In the genomic region with DNA sequence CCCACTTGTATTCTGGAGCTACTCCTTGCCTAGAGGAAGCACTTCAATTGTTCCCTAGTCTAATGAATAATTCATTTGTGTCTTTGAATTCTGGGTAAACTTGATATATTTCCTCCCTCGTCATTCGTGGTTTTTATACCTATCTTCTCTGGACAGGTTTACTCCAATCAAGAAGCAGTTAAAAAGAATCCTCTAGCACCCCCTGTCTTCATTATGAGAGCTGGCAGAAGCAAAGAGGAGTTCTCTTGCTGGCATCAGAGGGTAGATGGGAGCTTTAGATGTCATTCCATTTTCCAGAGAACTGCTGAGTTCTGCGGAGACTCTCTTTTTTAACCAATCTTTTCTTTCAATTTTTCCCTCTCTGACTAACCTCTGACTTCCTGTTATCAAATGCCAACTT, we compare ENCODE assay signal across 1 cellular context.
TF ChIP-seq lines count a peak whose summit lies in the region.

No MANE protein-coding gene starts in this region.

TF ChIP-seq in GM23338, 12 proteins besides CTCF, POLR2A, EP300 and RAD21 (continued from another document):
- TF ChIP-seq, protein P1, sequence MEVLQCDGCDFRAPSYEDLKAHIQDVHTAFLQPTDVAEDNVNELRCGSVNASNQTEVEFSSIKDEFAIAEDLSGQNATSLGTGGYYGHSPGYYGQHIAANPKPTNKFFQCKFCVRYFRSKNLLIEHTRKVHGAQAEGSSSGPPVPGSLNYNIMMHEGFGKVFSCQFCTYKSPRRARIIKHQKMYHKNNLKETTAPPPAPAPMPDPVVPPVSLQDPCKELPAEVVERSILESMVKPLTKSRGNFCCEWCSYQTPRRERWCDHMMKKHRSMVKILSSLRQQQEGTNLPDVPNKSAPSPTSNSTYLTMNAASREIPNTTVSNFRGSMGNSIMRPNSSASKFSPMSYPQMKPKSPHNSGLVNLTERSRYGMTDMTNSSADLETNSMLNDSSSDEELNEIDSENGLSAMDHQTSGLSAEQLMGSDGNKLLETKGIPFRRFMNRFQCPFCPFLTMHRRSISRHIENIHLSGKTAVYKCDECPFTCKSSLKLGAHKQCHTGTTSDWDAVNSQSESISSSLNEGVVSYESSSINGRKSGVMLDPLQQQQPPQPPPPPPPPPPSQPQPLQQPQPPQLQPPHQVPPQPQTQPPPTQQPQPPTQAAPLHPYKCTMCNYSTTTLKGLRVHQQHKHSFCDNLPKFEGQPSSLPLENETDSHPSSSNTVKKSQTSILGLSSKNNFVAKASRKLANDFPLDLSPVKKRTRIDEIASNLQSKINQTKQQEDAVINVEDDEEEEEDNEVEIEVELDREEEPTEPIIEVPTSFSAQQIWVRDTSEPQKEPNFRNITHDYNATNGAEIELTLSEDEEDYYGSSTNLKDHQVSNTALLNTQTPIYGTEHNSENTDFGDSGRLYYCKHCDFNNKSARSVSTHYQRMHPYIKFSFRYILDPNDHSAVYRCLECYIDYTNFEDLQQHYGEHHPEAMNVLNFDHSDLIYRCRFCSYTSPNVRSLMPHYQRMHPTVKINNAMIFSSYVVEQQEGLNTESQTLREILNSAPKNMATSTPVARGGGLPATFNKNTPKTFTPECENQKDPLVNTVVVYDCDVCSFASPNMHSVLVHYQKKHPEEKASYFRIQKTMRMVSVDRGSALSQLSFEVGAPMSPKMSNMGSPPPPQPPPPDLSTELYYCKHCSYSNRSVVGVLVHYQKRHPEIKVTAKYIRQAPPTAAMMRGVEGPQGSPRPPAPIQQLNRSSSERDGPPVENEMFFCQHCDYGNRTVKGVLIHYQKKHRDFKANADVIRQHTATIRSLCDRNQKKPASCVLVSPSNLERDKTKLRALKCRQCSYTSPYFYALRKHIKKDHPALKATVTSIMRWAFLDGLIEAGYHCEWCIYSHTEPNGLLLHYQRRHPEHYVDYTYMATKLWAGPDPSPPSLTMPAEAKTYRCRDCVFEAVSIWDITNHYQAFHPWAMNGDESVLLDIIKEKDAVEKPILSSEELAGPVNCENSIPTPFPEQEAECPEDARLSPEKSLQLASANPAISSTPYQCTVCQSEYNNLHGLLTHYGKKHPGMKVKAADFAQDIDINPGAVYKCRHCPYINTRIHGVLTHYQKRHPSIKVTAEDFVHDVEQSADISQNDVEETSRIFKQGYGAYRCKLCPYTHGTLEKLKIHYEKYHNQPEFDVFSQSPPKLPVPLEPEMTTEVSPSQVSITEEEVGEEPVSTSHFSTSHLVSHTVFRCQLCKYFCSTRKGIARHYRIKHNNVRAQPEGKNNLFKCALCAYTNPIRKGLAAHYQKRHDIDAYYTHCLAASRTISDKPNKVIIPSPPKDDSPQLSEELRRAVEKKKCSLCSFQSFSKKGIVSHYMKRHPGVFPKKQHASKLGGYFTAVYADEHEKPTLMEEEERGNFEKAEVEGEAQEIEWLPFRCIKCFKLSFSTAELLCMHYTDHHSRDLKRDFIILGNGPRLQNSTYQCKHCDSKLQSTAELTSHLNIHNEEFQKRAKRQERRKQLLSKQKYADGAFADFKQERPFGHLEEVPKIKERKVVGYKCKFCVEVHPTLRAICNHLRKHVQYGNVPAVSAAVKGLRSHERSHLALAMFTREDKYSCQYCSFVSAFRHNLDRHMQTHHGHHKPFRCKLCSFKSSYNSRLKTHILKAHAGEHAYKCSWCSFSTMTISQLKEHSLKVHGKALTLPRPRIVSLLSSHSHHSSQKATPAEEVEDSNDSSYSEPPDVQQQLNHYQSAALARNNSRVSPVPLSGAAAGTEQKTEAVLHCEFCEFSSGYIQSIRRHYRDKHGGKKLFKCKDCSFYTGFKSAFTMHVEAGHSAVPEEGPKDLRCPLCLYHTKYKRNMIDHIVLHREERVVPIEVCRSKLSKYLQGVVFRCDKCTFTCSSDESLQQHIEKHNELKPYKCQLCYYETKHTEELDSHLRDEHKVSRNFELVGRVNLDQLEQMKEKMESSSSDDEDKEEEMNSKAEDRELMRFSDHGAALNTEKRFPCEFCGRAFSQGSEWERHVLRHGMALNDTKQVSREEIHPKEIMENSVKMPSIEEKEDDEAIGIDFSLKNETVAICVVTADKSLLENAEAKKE (CRISPR knock-in tag; IDR thresholded peaks at IDR 0.05), result no peak
- TF ChIP-seq JUNB (IDR thresholded peaks at IDR 0.05; ENCODE audit: unreplicated experiment) (no peak), ZNF114 (CRISPR knock-in tag; IDR thresholded peaks at IDR 0.05) (no peak)
- TF ChIP-seq, protein P2, sequence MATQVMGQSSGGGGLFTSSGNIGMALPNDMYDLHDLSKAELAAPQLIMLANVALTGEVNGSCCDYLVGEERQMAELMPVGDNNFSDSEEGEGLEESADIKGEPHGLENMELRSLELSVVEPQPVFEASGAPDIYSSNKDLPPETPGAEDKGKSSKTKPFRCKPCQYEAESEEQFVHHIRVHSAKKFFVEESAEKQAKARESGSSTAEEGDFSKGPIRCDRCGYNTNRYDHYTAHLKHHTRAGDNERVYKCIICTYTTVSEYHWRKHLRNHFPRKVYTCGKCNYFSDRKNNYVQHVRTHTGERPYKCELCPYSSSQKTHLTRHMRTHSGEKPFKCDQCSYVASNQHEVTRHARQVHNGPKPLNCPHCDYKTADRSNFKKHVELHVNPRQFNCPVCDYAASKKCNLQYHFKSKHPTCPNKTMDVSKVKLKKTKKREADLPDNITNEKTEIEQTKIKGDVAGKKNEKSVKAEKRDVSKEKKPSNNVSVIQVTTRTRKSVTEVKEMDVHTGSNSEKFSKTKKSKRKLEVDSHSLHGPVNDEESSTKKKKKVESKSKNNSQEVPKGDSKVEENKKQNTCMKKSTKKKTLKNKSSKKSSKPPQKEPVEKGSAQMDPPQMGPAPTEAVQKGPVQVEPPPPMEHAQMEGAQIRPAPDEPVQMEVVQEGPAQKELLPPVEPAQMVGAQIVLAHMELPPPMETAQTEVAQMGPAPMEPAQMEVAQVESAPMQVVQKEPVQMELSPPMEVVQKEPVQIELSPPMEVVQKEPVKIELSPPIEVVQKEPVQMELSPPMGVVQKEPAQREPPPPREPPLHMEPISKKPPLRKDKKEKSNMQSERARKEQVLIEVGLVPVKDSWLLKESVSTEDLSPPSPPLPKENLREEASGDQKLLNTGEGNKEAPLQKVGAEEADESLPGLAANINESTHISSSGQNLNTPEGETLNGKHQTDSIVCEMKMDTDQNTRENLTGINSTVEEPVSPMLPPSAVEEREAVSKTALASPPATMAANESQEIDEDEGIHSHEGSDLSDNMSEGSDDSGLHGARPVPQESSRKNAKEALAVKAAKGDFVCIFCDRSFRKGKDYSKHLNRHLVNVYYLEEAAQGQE (IDR thresholded peaks at IDR 0.05; ENCODE audit: unreplicated experiment), result no peak
- TF ChIP-seq, protein P3, sequence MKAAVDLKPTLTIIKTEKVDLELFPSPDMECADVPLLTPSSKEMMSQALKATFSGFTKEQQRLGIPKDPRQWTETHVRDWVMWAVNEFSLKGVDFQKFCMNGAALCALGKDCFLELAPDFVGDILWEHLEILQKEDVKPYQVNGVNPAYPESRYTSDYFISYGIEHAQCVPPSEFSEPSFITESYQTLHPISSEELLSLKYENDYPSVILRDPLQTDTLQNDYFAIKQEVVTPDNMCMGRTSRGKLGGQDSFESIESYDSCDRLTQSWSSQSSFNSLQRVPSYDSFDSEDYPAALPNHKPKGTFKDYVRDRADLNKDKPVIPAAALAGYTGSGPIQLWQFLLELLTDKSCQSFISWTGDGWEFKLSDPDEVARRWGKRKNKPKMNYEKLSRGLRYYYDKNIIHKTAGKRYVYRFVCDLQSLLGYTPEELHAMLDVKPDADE (IDR thresholded peaks at IDR 0.05), result no peak
TF ChIP-seq in GM23338: peak in this region for 0.
